ENCODE assay signal across 22 cellular contexts in genomic region chr10:110493832-110494426, GRCh38. TPM values are rescaled to one million over a fixed set of nuclear protein-coding genes. Genes with fewer than 3 reads are reported as not detected.
DNase-seq lines count a peak whose midpoint lies in the region; ATAC-seq, FAIRE-seq and TF ChIP-seq lines count a peak whose summit lies in the region.
"Had no signal": no experiment of that assay in that cellular context is flagged by ENCODE, and none has a peak within 500 bp of the region (broad histone marks: within the 10 kb centered on the region; RNA-seq: fewer than 3 reads in every experiment).

No MANE protein-coding gene starts in this region.

- ATAC-seq in A549 (no peak), K562 (0 out of 3 replicates have a peak, but pooled peaks have one; percentile 7), sciatic nerve (no peak)
- ATAC-seq: activated CD8-positive, alpha-beta T cell treated with anti-CD3 and anti-CD28 coated beads for 36 hours; stimulated activated memory B cell treated with anti-CD40 and anti-IgM and Interleukin-4, amounts not matched to agents 10 μg/mL and 1 μg/mL and 100 μg/mL, for 72 hours had no signal

- FAIRE-seq in A549 (lab: Jason Lieb, UNC) (no peak), K562 (lab: Jason Lieb, UNC) (peak; percentile 23)
- FAIRE-seq: A204.1 had no signal

- no peaks in the 10 kb centered on the region for H4K20me1 ChIP-seq in K562 (replicated peaks; ENCODE audit: control insufficient read depth, insufficient read depth, low read length)

- H3K9ac ChIP-seq in K562 (ENCODE audit: insufficient read depth in 1 of 2, low read depth in 2 of 2, low read length in 2 of 2): no peak overlapping the region

- DNase-seq in A549 (ENCODE audit: low read depth in 1 of 2, low spot score in 1 of 2) (no peak), HFFc6 (no peak), K562 (ENCODE audit: extremely low read depth in 1 of 4, low spot score in 3 of 4) (peak in 1 of 4 experiments; percentile 32), islet precursor cell (peak; percentile 80), COLO829 (ENCODE audit: low spot score) (no peak), mesothelial cell of epicardium (ENCODE audit: low spot score in 2 of 2, unreplicated experiment in 2 of 2) (no peak), sciatic nerve (ENCODE audit: low spot score) (no peak)
- DNase-seq in activated CD4-positive, alpha-beta memory T cell treated with anti-CD3 and anti-CD28 coated beads for 36 hours: no peak
- DNase-seq: activated CD8-positive, alpha-beta T cell treated with anti-CD3 and anti-CD28 coated beads for 36 hours; activated T-cell treated with anti-CD3 and anti-CD28 coated beads, Interleukin-2, amount 50 U/mL, for 24 hours; head of caudate nucleus; immature natural killer cell; NCI-H187 treated with DMSO at 0.1 percent for 48 hours; NCI-H446; nephron progenitor cell; SHP77 treated with DMSO at 0.1 percent for 48 hours; T-helper 1 cell; tibial artery had no signal

- H3K9me3 Mint-ChIP-seq in HFFc6: no peaks in the 10 kb centered on the region
- no peaks in the 10 kb centered on the region for H3K9me3 Mint-ChIP-seq in mesothelial cell of epicardium
- H3K9me3 Mint-ChIP-seq in activated CD4-positive, alpha-beta memory T cell treated with anti-CD3 and anti-CD28 coated beads for 36 hours: no peaks in the 10 kb centered on the region
- H3K9me3 Mint-ChIP-seq: activated CD8-positive, alpha-beta T cell treated with anti-CD3 and anti-CD28 coated beads for 36 hours; activated T-cell treated with anti-CD3 and anti-CD28 coated beads, Interleukin-2, amount 50 U/mL, for 24 hours; immature natural killer cell; nephron progenitor cell; stimulated activated memory B cell treated with anti-CD40 and anti-IgM and Interleukin-4, amounts not matched to agents 10 μg/mL and 1 μg/mL and 100 μg/mL, for 72 hours had no signal

- H3K4me2 ChIP-seq in A549: peak overlapping the region; percentile 93
- H3K4me2 ChIP-seq in K562 (ENCODE audit: insufficient read depth, low read length): no peak overlapping the region

- no peaks in the 10 kb centered on the region for H3K27me3 ChIP-seq in K562 (ENCODE audit: control insufficient read depth in 2 of 2, insufficient read depth in 2 of 2, low read length in 2 of 2)

- H3K4me3 ChIP-seq in A549 (no peak overlapping the region), K562 (no peak overlapping the region)
- H3K4me3 ChIP-seq: lung, tibial artery had no signal

- 80% methylated on average over 11 of the region's 11 CpGs for WGBS in A549 (ENCODE audit: missing lambda C conversion rate)
- WGBS in K562 (ENCODE audit: insufficient coverage, low coverage, missing lambda C conversion rate): 24% methylated on average over 8 of the region's 11 CpGs

- POLR2A ChIA-PET in A549 (lab: Yijun Ruan, JAX) (interaction anchor here (1.0 to 2.3 kb wide), 3 partner anchors 68 to 95 kb away, joined by 3 to 8 read pairs (median 4); no protein-coding TSS in a partner anchor), K562 (lab: Yijun Ruan, JAX) (interaction anchor here (0.8 kb wide), 1 partner anchor 21 kb away, joined by 4 read pairs; no protein-coding TSS in a partner anchor)
- POLR2A ChIA-PET in activated CD4-positive, alpha-beta memory T cell treated with anti-CD3 and anti-CD28 coated beads for 36 hours (lab: Charles Lee): interaction anchor here (1.2 kb wide), 1 partner anchor 139 kb away, joined by 3 read pairs; no protein-coding TSS in a partner anchor

- H3K36me3 ChIP-seq in K562 (ENCODE audit: control insufficient read depth, insufficient read depth, low read length): no peaks in the 10 kb centered on the region
- H3K36me3 ChIP-seq: tibial artery had no signal

- no peak for TF ChIP-seq CTCF in A549 (IDR thresholded peaks at IDR 0.05)
- no peak for TF ChIP-seq CTCF in HFFc6 (IDR thresholded peaks at IDR 0.05)
- no peak for TF ChIP-seq CTCF in K562 (IDR thresholded peaks at IDR 0.05 in 2 of 3, conservative IDR thresholded peaks at IDR 0.05 in 1 of 3; ENCODE audit: insufficient read depth in 2 of 3, low read depth in 1 of 3, low read length in 3 of 3)
- no peak for TF ChIP-seq CTCF in mesothelial cell of epicardium (IDR thresholded peaks at IDR 0.05; ENCODE audit: unreplicated experiment)

- H3K79me2 ChIP-seq in K562 (ENCODE audit: control insufficient read depth, insufficient read depth, low read length): peaks cover 5% of the 10 kb centered on the region; the same call in 1 of the 3 replicates

- H3K27me3 Mint-ChIP-seq in HFFc6 (ENCODE audit: insufficient read depth) (peaks cover 12% of the 10 kb centered on the region), mesothelial cell of epicardium (ENCODE audit: low read depth) (peaks cover 32% of the 10 kb centered on the region)
- no peaks in the 10 kb centered on the region for H3K27me3 Mint-ChIP-seq in activated CD4-positive, alpha-beta memory T cell treated with anti-CD3 and anti-CD28 coated beads for 36 hours

- TF ChIP-seq POLR2A in A549 (IDR thresholded peaks at IDR 0.05; ENCODE audit: low read length) (no peak), K562 (conservative IDR thresholded peaks at IDR 0.05) (no peak)

- intact Hi-C loops in K562 (cut with micrococcal nuclease) (no loop called here), sciatic nerve (cut with DNase I) (no loop called here)
- intact Hi-C loops in activated CD4-positive, alpha-beta memory T cell treated with anti-CD3 and anti-CD28 coated beads for 36 hours (cut with micrococcal nuclease): no loop called here

- no peaks in the 10 kb centered on the region for H3K9me1 ChIP-seq in K562 (ENCODE audit: control insufficient read depth, insufficient read depth, low read length)

- in situ Hi-C loops in K562 (cut with MboI): no loop called here

- TF ChIP-seq RAD21 in A549 (conservative IDR thresholded peaks at IDR 0.05 in 1 of 2, IDR thresholded peaks at IDR 0.05 in 1 of 2): no peak
- no peak for TF ChIP-seq RAD21 in K562 (CRISPR knock-in tag; conservative IDR thresholded peaks at IDR 0.05 in 1 of 2, IDR thresholded peaks at IDR 0.05 in 1 of 2)

- no peaks in the 10 kb centered on the region for H3K9me3 ChIP-seq in A549
- H3K9me3 ChIP-seq in K562 (replicated peaks; ENCODE audit: control insufficient read depth, insufficient read depth, low read depth, low read length): no peaks in the 10 kb centered on the region
- H3K9me3 ChIP-seq: tibial artery had no signal

- TF ChIP-seq EP300 in A549 (IDR thresholded peaks at IDR 0.05) (no peak), K562 (IDR thresholded peaks at IDR 0.05; ENCODE audit: low read length) (no peak)

- CTCF ChIA-PET in A549 (lab: Yijun Ruan, JAX): interaction anchor here (1.0 to 2.5 kb wide), 5 partner anchors 44 to 188 kb away, joined by 3 to 9 read pairs (median 4); no protein-coding TSS in a partner anchor
- CTCF ChIA-PET in K562 (lab: Yijun Ruan, JAX; ENCODE audit: low intra/inter-chr PET ratio): no interaction called here
- CTCF ChIA-PET in activated CD4-positive, alpha-beta memory T cell treated with anti-CD3 and anti-CD28 coated beads for 36 hours (lab: Charles Lee): interaction anchor here (0.6 to 1.1 kb wide), 3 partner anchors 25 to 140 kb away, joined by 3 to 5 read pairs (median 3); no protein-coding TSS in a partner anchor

- peaks cover 61% of the 10 kb centered on the region for H3K4me1 ChIP-seq in A549
- H3K4me1 ChIP-seq in K562 (replicated peaks in 1 of 2; ENCODE audit: control insufficient read depth in 2 of 2, insufficient read depth in 2 of 2, low read length in 2 of 2): peaks cover 11 to 25% of the 10 kb centered on the region in 2 experiments; a peak in 4 of 5 replicates

- H3K27ac ChIP-seq in A549 (peak overlapping the region; percentile 29 to 96; a peak in 5 of 6 replicates), K562 (ENCODE audit: extremely low read depth, low read depth, low read length) (no peak overlapping the region)
- H3K27ac ChIP-seq: tibial artery had no signal

- H3K36me3 Mint-ChIP-seq in HFFc6 (ENCODE audit: low read depth): peaks cover 24% of the 10 kb centered on the region
- no peaks in the 10 kb centered on the region for H3K36me3 Mint-ChIP-seq in mesothelial cell of epicardium
- H3K36me3 Mint-ChIP-seq in activated CD4-positive, alpha-beta memory T cell treated with anti-CD3 and anti-CD28 coated beads for 36 hours: peaks cover 17% of the 10 kb centered on the region
- H3K36me3 Mint-ChIP-seq: activated naive CD8-positive, alpha-beta T cell had no signal

- no TSS peak for BruUV-seq in K562 (replicated peaks; lab: Mats Ljungman, UMichigan)

- H2AFZ ChIP-seq in K562 (ENCODE audit: low read depth, low read length): no peak overlapping the region

- H3K4me3 Mint-ChIP-seq in HFFc6: no peak overlapping the region
- H3K4me3 Mint-ChIP-seq in mesothelial cell of epicardium: no peak overlapping the region
- no peak overlapping the region for H3K4me3 Mint-ChIP-seq in activated CD4-positive, alpha-beta memory T cell treated with anti-CD3 and anti-CD28 coated beads for 36 hours
- H3K4me3 Mint-ChIP-seq: activated CD8-positive, alpha-beta T cell treated with anti-CD3 and anti-CD28 coated beads for 36 hours; activated naive CD8-positive, alpha-beta T cell; activated T-cell treated with anti-CD3 and anti-CD28 coated beads, Interleukin-2, amount 50 U/mL, for 24 hours; nephron progenitor cell; stimulated activated memory B cell treated with anti-CD40 and anti-IgM and Interleukin-4, amounts not matched to agents 10 μg/mL and 1 μg/mL and 100 μg/mL, for 72 hours had no signal

- H3K4me1 Mint-ChIP-seq in HFFc6 (ENCODE audit: low read depth) (peaks cover 59% of the 10 kb centered on the region), mesothelial cell of epicardium (peaks cover 19% of the 10 kb centered on the region)
- H3K4me1 Mint-ChIP-seq in activated CD4-positive, alpha-beta memory T cell treated with anti-CD3 and anti-CD28 coated beads for 36 hours (ENCODE audit: low read depth): peaks cover 24% of the 10 kb centered on the region

- H3K27ac Mint-ChIP-seq in HFFc6 (peak overlapping the region; percentile 44), mesothelial cell of epicardium (no peak overlapping the region)
- H3K27ac Mint-ChIP-seq in activated CD4-positive, alpha-beta memory T cell treated with anti-CD3 and anti-CD28 coated beads for 36 hours: no peak overlapping the region
- H3K27ac Mint-ChIP-seq: activated CD8-positive, alpha-beta T cell treated with anti-CD3 and anti-CD28 coated beads for 36 hours; activated naive CD8-positive, alpha-beta T cell; activated T-cell treated with anti-CD3 and anti-CD28 coated beads, Interleukin-2, amount 50 U/mL, for 24 hours; nephron progenitor cell; stimulated activated memory B cell treated with anti-CD40 and anti-IgM and Interleukin-4, amounts not matched to agents 10 μg/mL and 1 μg/mL and 100 μg/mL, for 72 hours had no signal

RNA-seq across cellular contexts. Expression of gene DUSP5, which starts 3.8 kb away (rescaled TPM):
- polyA plus RNA-seq in A549 (2011; rRNA removed): 152 and 171 TPM in 2 replicates
- 92.2 and 125 TPM in 2 replicates for polyA plus RNA-seq in A549 (2012; cell fraction: cytosol; rRNA removed)
- 137 and 140 TPM in 2 replicates for polyA plus RNA-seq in A549 (2012; cell fraction: nucleus; rRNA removed)
- 47.9 to 49.3 TPM (median 48.8 TPM) in 3 replicates for polyA plus RNA-seq in A549 (2017; fragmentation: RNase III; extraction: RNeasy Plus Mini Kit Qiagen cat#74134 plus additional on column Dnase treatment)
- polyA minus RNA-seq in A549 (2011; rRNA and poly(A)+ RNA removed): 652 and 758 TPM in 2 replicates
- 10 to 100 TPM; 31.9 to 58.2 (median 35.0) TPM for total RNA-seq in HFFc6 (2021; fragmentation: NEBNext Ultra II Directional; extraction: Animal tissue kit (Norgen Biotek cat#: 25700))
- total RNA-seq in K562 (2011; cell fraction: chromatin; rRNA removed; ENCODE audit: low replicate concordance): 4.3 and 7.9 TPM in 2 replicates
- total RNA-seq in K562 (2011; cell fraction: nucleolus; rRNA removed): 4.7 and 6.2 TPM in 2 replicates
- 3.0 and 4.0 TPM in 2 replicates for total RNA-seq in K562 (2011; cell fraction: nucleoplasm; rRNA removed)
- 1.4 and 2.8 TPM in 2 replicates for total RNA-seq in K562 (2014; rRNA removed)
- 2.2 and 2.3 TPM in 2 replicates for total RNA-seq in K562 (2014; rRNA removed; fragmentation: Illumina TruSeq; extraction: Trizol)
- 2.0 and 2.4 TPM in 2 replicates for total RNA-seq in K562 (2015; rRNA removed; fragmentation: Illumina TruSeq; extraction: Trizol)
- 3.4 and 3.5 TPM in 2 replicates for total RNA-seq in K562 (2021)
- 2.5 and 3.4 TPM in 2 replicates for polyA plus RNA-seq in K562 (2011; rRNA removed)
- polyA plus RNA-seq in K562 (2011; cell fraction: cytosol; rRNA removed): 2.9 and 4.8 TPM in 2 replicates
- polyA plus RNA-seq in K562 (2011; cell fraction: nucleus; rRNA removed): 3.3 and 6.1 TPM in 2 replicates
- 4.0 and 6.8 TPM in 2 replicates for polyA plus RNA-seq in K562 (2012)
- polyA plus RNA-seq in K562 (2014; fragmentation: Illumina TruSeq; extraction: Trizol): 2.4 TPM in 2 replicates
- under 1 TPM; 0.49 to 0.71 TPM for polyA plus RNA-seq in K562 (2014; fragmentation: Nextera tagmentation; extraction: Ambion mirVana)
- 1.5 and 1.9 TPM in 2 replicates for polyA plus RNA-seq in K562 (2014; rRNA removed)
- polyA minus RNA-seq in K562 (2011; rRNA and poly(A)+ RNA removed): 5.1 and 10.5 TPM in 2 replicates
- polyA minus RNA-seq in K562 (2011; cell fraction: cytosol; rRNA and poly(A)+ RNA removed): 5.7 and 12.0 TPM in 2 replicates
- 3.2 and 4.7 TPM in 2 replicates for polyA minus RNA-seq in K562 (2011; cell fraction: nucleus; rRNA and poly(A)+ RNA removed)
- 14.8 to 16.0 TPM (median 16.0 TPM) in 3 replicates for total RNA-seq in mesothelial cell of epicardium
- 53.5 TPM for total RNA-seq in sciatic nerve
- 100 to 1,000 TPM; 171 to 176 TPM for total RNA-seq in activated CD4-positive, alpha-beta memory T cell treated with anti-CD3 and anti-CD28 coated beads for 36 hours

Comparison
In these comparisons a context has a peak if more than half of its experiments do, and no peak if none do; other contexts are left out.
1. Of the 35 proteins assayed by ChIP-seq in both K562 and A549: peak only in K562: none; only in A549: POLR2AphosphoS2; in both: none; in neither: 33; mixed calls (peak in some experiments, not most) for 1.